In the genomic region with DNA sequence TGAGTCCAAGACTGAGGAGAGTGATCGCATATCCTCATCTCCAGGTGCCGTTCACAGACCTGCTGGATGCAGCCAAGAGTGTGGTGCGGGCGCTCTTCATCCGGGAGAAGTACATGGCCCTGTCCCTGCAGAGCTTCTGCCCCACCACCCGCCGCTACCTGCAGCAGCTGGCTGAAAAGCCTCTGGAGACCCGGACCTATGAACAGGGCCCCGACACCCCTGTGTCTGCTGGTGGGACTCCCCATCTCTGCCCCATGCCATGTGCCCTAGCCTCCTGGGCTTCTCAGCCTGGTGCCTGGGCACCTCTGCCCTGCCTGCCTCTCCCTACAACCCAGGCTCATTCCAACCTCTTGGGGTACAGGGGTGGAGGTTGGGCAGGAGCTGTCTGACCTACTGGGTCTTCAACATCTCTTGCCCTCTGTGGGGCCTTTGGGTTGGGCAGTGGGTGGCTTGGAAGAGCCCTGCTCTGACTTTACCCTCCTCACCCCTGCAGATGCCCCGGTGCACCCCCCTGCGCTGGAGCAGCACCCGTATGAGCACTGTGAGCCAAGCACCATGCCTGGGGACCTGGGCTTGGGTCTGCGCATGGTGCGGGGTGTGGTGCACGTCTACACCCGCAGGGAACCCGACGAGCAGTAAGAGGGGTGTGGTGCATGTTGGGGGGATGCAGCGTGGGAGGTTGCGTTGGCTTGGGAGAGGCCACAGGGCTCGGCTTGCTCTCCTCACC, we compare ENCODE assay signal across 24 cellular contexts. TPM values are rescaled to one million over a fixed set of nuclear protein-coding genes. Genes with fewer than 3 reads are reported as not detected.
"Had no signal": no experiment of that assay in that cellular context is flagged by ENCODE, and none has a peak within 500 bp of the region (broad histone marks: within the 10 kb centered on the region; RNA-seq: fewer than 3 reads in every experiment).

No MANE protein-coding gene starts in this region.

- H3K27ac ChIP-seq: epithelial cell of prostate, foreskin keratinocyte, neural progenitor cell, ovary, sigmoid colon, spleen, thyroid gland had no signal

- H3K27ac Mint-ChIP-seq: neural progenitor cell had no signal

- H3K9me3 Mint-ChIP-seq: activated CD4-positive, alpha-beta memory T cell treated with anti-CD3 and anti-CD28 coated beads, Interleukin-2, amount 10 ng/mL, durations not matched to agents 7 days and 5 days; activated naive CD8-positive, alpha-beta T cell treated with anti-CD3 and anti-CD28 coated beads for 36 hours; effector memory CD8-positive, alpha-beta T cell; memory B cell; naive B cell; neural progenitor cell had no signal

- H3K9me3 ChIP-seq: ovary, sigmoid colon, SJCRH30, spleen, thyroid gland had no signal

- H3K4me1 ChIP-seq: foreskin keratinocyte, neural progenitor cell had no signal

- DNase-seq: activated CD4-positive, alpha-beta memory T cell treated with anti-CD3 and anti-CD28 coated beads, Interleukin-2, amount 10 ng/mL, durations not matched to agents 7 days and 5 days; activated CD8-positive, alpha-beta memory T cell treated with anti-CD3 and anti-CD28 coated beads, Interleukin-2, amount 50 U/mL, for 4 hours; activated gamma-delta T cell treated with Interleukin-2 at 50 U/mL for 16 hours; activated naive CD8-positive, alpha-beta T cell treated with anti-CD3 and anti-CD28 coated beads for 36 hours; amniotic stem cell; dermis blood vessel endothelial cell; effector memory CD8-positive, alpha-beta T cell; foreskin keratinocyte; hippocampal formation; naive B cell; ovary; sigmoid colon; SJCRH30; spleen; stimulated activated CD4-positive, alpha-beta T cell treated with anti-CD3 and anti-CD28 coated beads, Interleukin-4, amount 100 ng/mL, for 4 hours; stimulated activated naive CD4-positive, alpha-beta T cell; T-helper 17 cell; thyroid gland had no signal

- H3K27me3 Mint-ChIP-seq: activated CD4-positive, alpha-beta memory T cell treated with anti-CD3 and anti-CD28 coated beads, Interleukin-2, amount 10 ng/mL, durations not matched to agents 7 days and 5 days; activated naive CD8-positive, alpha-beta T cell treated with anti-CD3 and anti-CD28 coated beads for 36 hours; effector memory CD8-positive, alpha-beta T cell; memory B cell; naive B cell; T-helper 17 cell had no signal

- H3K4me3 ChIP-seq: neural progenitor cell, ovary, sigmoid colon, SJCRH30, spleen, thyroid gland had no signal

- H3K36me3 ChIP-seq: neural progenitor cell, ovary had no signal

- H3K4me3 Mint-ChIP-seq: activated CD4-positive, alpha-beta memory T cell treated with anti-CD3 and anti-CD28 coated beads, Interleukin-2, amount 10 ng/mL, durations not matched to agents 7 days and 5 days; activated naive CD8-positive, alpha-beta T cell treated with anti-CD3 and anti-CD28 coated beads for 36 hours; effector memory CD8-positive, alpha-beta T cell; memory B cell; neural progenitor cell; T-helper 17 cell had no signal

- H3K27me3 ChIP-seq: foreskin keratinocyte, neural progenitor cell, ovary, sigmoid colon, SJCRH30, spleen, thyroid gland had no signal

RNA-seq across cellular contexts. Expression of a gene that starts 7.4 kb away (rescaled TPM):
- total RNA-seq: activated CD4-positive, alpha-beta memory T cell treated with anti-CD3 and anti-CD28 coated beads, Interleukin-2, amount 10 ng/mL, durations not matched to agents 7 days and 5 days; cerebellum; dermis blood vessel endothelial cell; foreskin keratinocyte; mononuclear cell; ovary; sigmoid colon; T-helper 17 cell; thyroid gland; urinary bladder had no signal
- polyA plus RNA-seq: ovary, urinary bladder had no signal
